1 cellular context compared by ENCODE assay signal in genomic region chr5:138389911-138390310, GRCh38. TPM values are rescaled to one million over a fixed set of nuclear protein-coding genes. Genes with fewer than 3 reads are reported as not detected.
"Had no signal": no experiment of that assay in that cellular context is flagged by ENCODE, and none has a peak within 500 bp of the region (broad histone marks: within the 10 kb centered on the region; RNA-seq: fewer than 3 reads in every experiment).

No MANE protein-coding gene starts in this region.

RNA-seq across cellular contexts. Expression of gene REEP2, which starts 48.9 kb away (rescaled TPM):
- polyA plus RNA-seq: IgD-negative memory B cell had no signal

RNA-seq across cellular contexts. Expression of gene CDC25C, which starts 58.3 kb away (rescaled TPM):
- polyA plus RNA-seq: IgD-negative memory B cell had no signal
